ENCODE assay signal across 1 cellular context in the genomic region with DNA sequence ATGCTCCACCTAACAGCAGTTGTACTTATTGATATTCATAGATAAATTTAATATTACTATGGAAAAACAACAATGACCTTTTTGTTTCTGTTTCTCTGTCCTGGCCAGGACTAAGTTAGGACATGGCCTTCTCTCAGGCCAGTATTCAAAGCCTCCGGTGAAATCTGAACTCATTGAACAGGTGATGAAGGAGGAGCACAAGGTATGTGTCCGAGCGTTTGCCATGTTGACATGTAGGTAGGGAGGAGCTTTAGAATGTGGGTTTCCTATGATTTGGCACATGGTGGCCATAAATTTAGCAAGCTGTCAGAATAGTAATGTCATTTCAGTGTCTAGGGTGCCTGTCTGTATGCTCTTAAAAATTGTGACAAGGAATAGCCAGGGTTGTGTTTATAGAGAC.
TF ChIP-seq lines count a peak whose summit lies in the region.

No MANE protein-coding gene starts in this region.

TF ChIP-seq in HepG2, 621 proteins besides CTCF, POLR2A, EP300 and RAD21 (continued from another document):
- TF ChIP-seq, protein P1, sequence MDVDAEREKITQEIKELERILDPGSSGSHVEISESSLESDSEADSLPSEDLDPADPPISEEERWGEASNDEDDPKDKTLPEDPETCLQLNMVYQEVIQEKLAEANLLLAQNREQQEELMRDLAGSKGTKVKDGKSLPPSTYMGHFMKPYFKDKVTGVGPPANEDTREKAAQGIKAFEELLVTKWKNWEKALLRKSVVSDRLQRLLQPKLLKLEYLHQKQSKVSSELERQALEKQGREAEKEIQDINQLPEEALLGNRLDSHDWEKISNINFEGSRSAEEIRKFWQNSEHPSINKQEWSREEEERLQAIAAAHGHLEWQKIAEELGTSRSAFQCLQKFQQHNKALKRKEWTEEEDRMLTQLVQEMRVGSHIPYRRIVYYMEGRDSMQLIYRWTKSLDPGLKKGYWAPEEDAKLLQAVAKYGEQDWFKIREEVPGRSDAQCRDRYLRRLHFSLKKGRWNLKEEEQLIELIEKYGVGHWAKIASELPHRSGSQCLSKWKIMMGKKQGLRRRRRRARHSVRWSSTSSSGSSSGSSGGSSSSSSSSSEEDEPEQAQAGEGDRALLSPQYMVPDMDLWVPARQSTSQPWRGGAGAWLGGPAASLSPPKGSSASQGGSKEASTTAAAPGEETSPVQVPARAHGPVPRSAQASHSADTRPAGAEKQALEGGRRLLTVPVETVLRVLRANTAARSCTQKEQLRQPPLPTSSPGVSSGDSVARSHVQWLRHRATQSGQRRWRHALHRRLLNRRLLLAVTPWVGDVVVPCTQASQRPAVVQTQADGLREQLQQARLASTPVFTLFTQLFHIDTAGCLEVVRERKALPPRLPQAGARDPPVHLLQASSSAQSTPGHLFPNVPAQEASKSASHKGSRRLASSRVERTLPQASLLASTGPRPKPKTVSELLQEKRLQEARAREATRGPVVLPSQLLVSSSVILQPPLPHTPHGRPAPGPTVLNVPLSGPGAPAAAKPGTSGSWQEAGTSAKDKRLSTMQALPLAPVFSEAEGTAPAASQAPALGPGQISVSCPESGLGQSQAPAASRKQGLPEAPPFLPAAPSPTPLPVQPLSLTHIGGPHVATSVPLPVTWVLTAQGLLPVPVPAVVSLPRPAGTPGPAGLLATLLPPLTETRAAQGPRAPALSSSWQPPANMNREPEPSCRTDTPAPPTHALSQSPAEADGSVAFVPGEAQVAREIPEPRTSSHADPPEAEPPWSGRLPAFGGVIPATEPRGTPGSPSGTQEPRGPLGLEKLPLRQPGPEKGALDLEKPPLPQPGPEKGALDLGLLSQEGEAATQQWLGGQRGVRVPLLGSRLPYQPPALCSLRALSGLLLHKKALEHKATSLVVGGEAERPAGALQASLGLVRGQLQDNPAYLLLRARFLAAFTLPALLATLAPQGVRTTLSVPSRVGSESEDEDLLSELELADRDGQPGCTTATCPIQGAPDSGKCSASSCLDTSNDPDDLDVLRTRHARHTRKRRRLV (CRISPR knock-in tag; IDR thresholded peaks at IDR 0.05) = no peak
- TF ChIP-seq ZNF136 (CRISPR knock-in tag; IDR thresholded peaks at IDR 0.05; ENCODE audit: low read depth) (no peak), ZNF549 (CRISPR knock-in tag; IDR thresholded peaks at IDR 0.05) (no peak), PAX8 (CRISPR knock-in tag; IDR thresholded peaks at IDR 0.05; ENCODE audit: borderline replicate concordance) (no peak), NBN (conservative IDR thresholded peaks at IDR 0.05) (no peak), ZNF335 (CRISPR knock-in tag; IDR thresholded peaks at IDR 0.05) (no peak)
TF ChIP-seq in HepG2: peak in this region for 0.
